19 cellular contexts compared by ENCODE assay signal in the genomic region with DNA sequence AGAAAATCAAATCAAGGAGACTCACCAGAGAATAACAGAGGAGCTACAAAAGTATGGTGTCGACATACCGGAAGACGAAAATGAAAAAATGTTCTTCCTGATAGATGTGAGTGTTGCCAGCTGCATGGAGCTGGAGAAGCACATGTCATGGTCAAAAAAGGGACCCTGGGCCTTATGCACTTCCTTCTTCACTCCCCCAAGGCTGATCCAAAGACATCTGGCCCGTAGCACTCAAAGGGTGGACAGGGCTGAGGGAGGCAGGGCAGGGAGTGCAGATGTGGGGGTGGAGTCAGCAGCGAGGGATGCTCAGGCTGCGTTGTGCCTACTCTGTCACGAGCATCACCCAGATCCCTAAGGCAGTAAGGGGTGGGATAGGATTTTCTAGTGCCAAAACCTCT. TPM values are rescaled to one million over a fixed set of nuclear protein-coding genes. Genes with fewer than 3 reads are reported as not detected.
A peak's percentile ranks its signal among the peaks of the same experiment; 100 is the strongest.
DNase-seq lines count a peak whose midpoint lies in the region; ATAC-seq and TF ChIP-seq lines count a peak whose summit lies in the region.
"Had no signal": no experiment of that assay in that cellular context is flagged by ENCODE, and none has a peak within 500 bp of the region (broad histone marks: within the 10 kb centered on the region; RNA-seq: fewer than 3 reads in every experiment).

No MANE protein-coding gene starts in this region.

- H3K9me3 ChIP-seq in CD4-positive, alpha-beta T cell (ENCODE audit: control insufficient read depth, low read length) = no peaks in the 10 kb centered on the region
- H3K9me3 ChIP-seq in gastroesophageal sphincter = no peaks in the 10 kb centered on the region

- TF ChIP-seq CTCF in CD4-positive, alpha-beta T cell (IDR thresholded peaks at IDR 0.05) = no peak
- TF ChIP-seq CTCF in nephron (IDR thresholded peaks at IDR 0.05; ENCODE audit: unreplicated experiment in 3 of 3) (no peak), gastroesophageal sphincter (IDR thresholded peaks at IDR 0.05) (no peak)

- H3K9me3 Mint-ChIP-seq in activated CD4-positive, alpha-beta T cell treated with anti-CD3 and anti-CD28 coated beads, Interleukin-2, amount 10 ng/mL, durations not matched to agents 24 days and 14 days = no peaks in the 10 kb centered on the region
- no peaks in the 10 kb centered on the region for H3K9me3 Mint-ChIP-seq in CD4-positive, alpha-beta T cell
- H3K9me3 Mint-ChIP-seq in activated T-helper 1 cell treated with anti-CD3 and anti-CD28 coated beads, Interleukin-12 subunit alpha, Interleukin-12 subunit beta, Interleukin-2, Interleukin-4 antibody, amounts not matched to agents 30 ng/mL and 10 ng/mL and 1 ng/mL, durations not matched to agents 14 hours and 24 hours and 36 hours = no peaks in the 10 kb centered on the region
- H3K9me3 Mint-ChIP-seq in nephron = no peaks in the 10 kb centered on the region
- H3K9me3 Mint-ChIP-seq: HFFc6 had no signal

- H3K36me3 ChIP-seq in gastroesophageal sphincter = peaks cover 2 to 99% of the 10 kb centered on the region in 2 donors

- 69 to 85% methylated on average over 6 of the region's 7 CpGs for WGBS in gastroesophageal sphincter (ENCODE audit: low coverage in 1 of 2), 2 donors

- POLR2A ChIA-PET in CD4-positive, alpha-beta T cell (lab: Charles Lee) = no interaction called here

- intact Hi-C loops in activated CD4-positive, alpha-beta T cell treated with anti-CD3 and anti-CD28 coated beads, Interleukin-2, amount 10 ng/mL, durations not matched to agents 24 days and 14 days (cut with micrococcal nuclease) = no loop called here
- intact Hi-C loops in CD4-positive, alpha-beta T cell (cut with DNase I, micrococcal nuclease) = no loop called here
- intact Hi-C loops in activated T-helper 1 cell treated with anti-CD3 and anti-CD28 coated beads, Interleukin-12 subunit alpha, Interleukin-12 subunit beta, Interleukin-2, Interleukin-4 antibody, amounts not matched to agents 30 ng/mL and 10 ng/mL and 1 ng/mL, durations not matched to agents 14 hours and 24 hours and 36 hours (cut with micrococcal nuclease) = no loop called here

- H3K36me3 Mint-ChIP-seq in activated CD4-positive, alpha-beta T cell treated with anti-CD3 and anti-CD28 coated beads, Interleukin-2, amount 10 ng/mL, durations not matched to agents 24 days and 14 days (ENCODE audit: low read depth) = peaks cover 82% of the 10 kb centered on the region
- peaks cover 98% of the 10 kb centered on the region for H3K36me3 Mint-ChIP-seq in CD4-positive, alpha-beta T cell (ENCODE audit: low read depth)
- peaks cover 77% of the 10 kb centered on the region for H3K36me3 Mint-ChIP-seq in activated T-helper 1 cell treated with anti-CD3 and anti-CD28 coated beads, Interleukin-12 subunit alpha, Interleukin-12 subunit beta, Interleukin-2, Interleukin-4 antibody, amounts not matched to agents 30 ng/mL and 10 ng/mL and 1 ng/mL, durations not matched to agents 14 hours and 24 hours and 36 hours (ENCODE audit: low read depth)
- H3K36me3 Mint-ChIP-seq in nephron (ENCODE audit: low read depth) = no peaks in the 10 kb centered on the region

- DNase-seq in activated CD4-positive, alpha-beta T cell treated with anti-CD3 and anti-CD28 coated beads, Interleukin-2, amount 10 ng/mL, durations not matched to agents 24 days and 14 days = no peak
- DNase-seq in activated CD4-positive, alpha-beta T cell treated with anti-CD3 and anti-CD28 coated beads for 1 hour = no peak
- DNase-seq in CD4-positive, alpha-beta T cell = peak in 1 of 10 experiments; percentile 31
- DNase-seq in activated T-helper 1 cell treated with anti-CD3 and anti-CD28 coated beads, Interleukin-12 subunit alpha, Interleukin-12 subunit beta, Interleukin-2, Interleukin-4 antibody, amounts not matched to agents 30 ng/mL and 10 ng/mL and 1 ng/mL, durations not matched to agents 14 hours and 24 hours and 36 hours (ENCODE audit: low spot score) = no peak
- no peak for DNase-seq in NK-92 (lab: John Stamatoyannopoulos, UW; ENCODE audit: unreplicated experiment)
- no peak for DNase-seq in COR-L47 (lab: John Stamatoyannopoulos, UW)
- DNase-seq: DMS79; HFFc6; KG1; NCI-H1092; NCI-H2227 treated with DMSO at 0.1 percent for 48 hours; NCI-H526; NK-92 treated with Interleukin-12 subunit alpha and Interleukin-12 subunit beta, amount 100 ng/mL, for 24 hours; OCI-M1 had no signal

- no peaks in the 10 kb centered on the region for H3K4me1 ChIP-seq in gastroesophageal sphincter

- no peak for TF ChIP-seq EP300 in gastroesophageal sphincter (IDR thresholded peaks at IDR 0.05)

- no peak overlapping the region for H3K4me3 ChIP-seq in gastroesophageal sphincter

- H3K4me1 Mint-ChIP-seq in activated CD4-positive, alpha-beta T cell treated with anti-CD3 and anti-CD28 coated beads, Interleukin-2, amount 10 ng/mL, durations not matched to agents 24 days and 14 days = peaks cover 21% of the 10 kb centered on the region
- no peaks in the 10 kb centered on the region for H3K4me1 Mint-ChIP-seq in CD4-positive, alpha-beta T cell (ENCODE audit: low read depth)
- no peaks in the 10 kb centered on the region for H3K4me1 Mint-ChIP-seq in activated T-helper 1 cell treated with anti-CD3 and anti-CD28 coated beads, Interleukin-12 subunit alpha, Interleukin-12 subunit beta, Interleukin-2, Interleukin-4 antibody, amounts not matched to agents 30 ng/mL and 10 ng/mL and 1 ng/mL, durations not matched to agents 14 hours and 24 hours and 36 hours (ENCODE audit: low read depth)
- H3K4me1 Mint-ChIP-seq in nephron = no peaks in the 10 kb centered on the region

- no peaks in the 10 kb centered on the region for H3K27me3 ChIP-seq in CD4-positive, alpha-beta T cell (ENCODE audit: control insufficient read depth, insufficient read depth, low read length)
- H3K27me3 ChIP-seq in gastroesophageal sphincter = no peaks in the 10 kb centered on the region

- no peak for TF ChIP-seq POLR2A in gastroesophageal sphincter (IDR thresholded peaks at IDR 0.05)

- no peak overlapping the region for H3K27ac ChIP-seq in CD4-positive, alpha-beta T cell (ENCODE audit: low read depth, low read length)
- no peak overlapping the region for H3K27ac ChIP-seq in gastroesophageal sphincter
- H3K27ac ChIP-seq: C4-2B, RWPE1 had no signal

- no peaks in the 10 kb centered on the region for H3K27me3 Mint-ChIP-seq in activated CD4-positive, alpha-beta T cell treated with anti-CD3 and anti-CD28 coated beads, Interleukin-2, amount 10 ng/mL, durations not matched to agents 24 days and 14 days
- H3K27me3 Mint-ChIP-seq in CD4-positive, alpha-beta T cell = no peaks in the 10 kb centered on the region
- H3K27me3 Mint-ChIP-seq in activated T-helper 1 cell treated with anti-CD3 and anti-CD28 coated beads, Interleukin-12 subunit alpha, Interleukin-12 subunit beta, Interleukin-2, Interleukin-4 antibody, amounts not matched to agents 30 ng/mL and 10 ng/mL and 1 ng/mL, durations not matched to agents 14 hours and 24 hours and 36 hours (ENCODE audit: insufficient read depth) = no peaks in the 10 kb centered on the region
- H3K27me3 Mint-ChIP-seq in nephron (ENCODE audit: low read depth) = no peaks in the 10 kb centered on the region

- H3K27ac Mint-ChIP-seq in activated CD4-positive, alpha-beta T cell treated with anti-CD3 and anti-CD28 coated beads, Interleukin-2, amount 10 ng/mL, durations not matched to agents 24 days and 14 days = peak overlapping the region; percentile 51
- peak overlapping the region; percentile 39 for H3K27ac Mint-ChIP-seq in CD4-positive, alpha-beta T cell
- peak overlapping the region; percentile 61 for H3K27ac Mint-ChIP-seq in activated T-helper 1 cell treated with anti-CD3 and anti-CD28 coated beads, Interleukin-12 subunit alpha, Interleukin-12 subunit beta, Interleukin-2, Interleukin-4 antibody, amounts not matched to agents 30 ng/mL and 10 ng/mL and 1 ng/mL, durations not matched to agents 14 hours and 24 hours and 36 hours
- H3K27ac Mint-ChIP-seq in nephron = peak overlapping the region; percentile 60 to 81 (median 75)
- H3K27ac Mint-ChIP-seq: HFFc6 had no signal

- H3K4me3 Mint-ChIP-seq in activated CD4-positive, alpha-beta T cell treated with anti-CD3 and anti-CD28 coated beads, Interleukin-2, amount 10 ng/mL, durations not matched to agents 24 days and 14 days = no peak overlapping the region
- no peak overlapping the region for H3K4me3 Mint-ChIP-seq in CD4-positive, alpha-beta T cell
- no peak overlapping the region for H3K4me3 Mint-ChIP-seq in activated T-helper 1 cell treated with anti-CD3 and anti-CD28 coated beads, Interleukin-12 subunit alpha, Interleukin-12 subunit beta, Interleukin-2, Interleukin-4 antibody, amounts not matched to agents 30 ng/mL and 10 ng/mL and 1 ng/mL, durations not matched to agents 14 hours and 24 hours and 36 hours
- H3K4me3 Mint-ChIP-seq in nephron = no peak overlapping the region
- H3K4me3 Mint-ChIP-seq: HFFc6 had no signal

- no peak for ATAC-seq in CD4-positive, alpha-beta T cell (ENCODE audit: poor library complexity)
- no peak for ATAC-seq in gastroesophageal sphincter

- CTCF ChIA-PET in CD4-positive, alpha-beta T cell (lab: Charles Lee) = no interaction called here

RNA-seq across cellular contexts. Expression of gene MX1, which starts 19.4 kb away (rescaled TPM):
- 88.8 and 90.5 TPM in 2 replicates for total RNA-seq in activated CD4-positive, alpha-beta T cell treated with anti-CD3 and anti-CD28 coated beads, Interleukin-2, amount 10 ng/mL, durations not matched to agents 24 days and 14 days
- total RNA-seq in CD4-positive, alpha-beta T cell = 10 to 100 TPM; 82.3 to 86.3 TPM
- total RNA-seq in activated T-helper 1 cell treated with anti-CD3 and anti-CD28 coated beads, Interleukin-12 subunit alpha, Interleukin-12 subunit beta, Interleukin-2, Interleukin-4 antibody, amounts not matched to agents 30 ng/mL and 10 ng/mL and 1 ng/mL, durations not matched to agents 14 hours and 24 hours and 36 hours = 89.4 and 92.8 TPM in 2 replicates
- total RNA-seq in gastroesophageal sphincter = 10 to 100 TPM; 20.2 to 40.3 (median 31.5) TPM
- total RNA-seq: G401 had no signal
